19 cellular contexts compared by ENCODE assay signal in genomic region chr2:67777836-67778429, GRCh38.
DNase-seq lines count a peak whose midpoint lies in the region; ATAC-seq, FAIRE-seq and TF ChIP-seq lines count a peak whose summit lies in the region.
"Had no signal": no experiment of that assay in that cellular context is flagged by ENCODE, and none has a peak within 500 bp of the region (broad histone marks: within the 10 kb centered on the region; RNA-seq: fewer than 3 reads in every experiment).

No MANE protein-coding gene starts in this region.

- no peaks in the 10 kb centered on the region for H3K4me1 ChIP-seq in HepG2 (ENCODE audit: insufficient read depth, low read length)
- H3K4me1 ChIP-seq in right lobe of liver = no peaks in the 10 kb centered on the region
- no peaks in the 10 kb centered on the region for H3K4me1 ChIP-seq in kidney (ENCODE audit: control insufficient read depth in 1 of 2, insufficient read depth in 1 of 2, low read depth in 1 of 2, low read length in 2 of 2)
- no peaks in the 10 kb centered on the region for H3K4me1 ChIP-seq in lower lobe of right lung

- no peak for TF ChIP-seq RAD21 in HepG2 (CRISPR knock-in tag; IDR thresholded peaks at IDR 0.05)

- TF ChIP-seq CTCF in HepG2 (CRISPR knock-in tag; IDR thresholded peaks at IDR 0.05) = no peak
- no peak for TF ChIP-seq CTCF in right lobe of liver (IDR thresholded peaks at IDR 0.05)
- TF ChIP-seq CTCF in kidney (IDR thresholded peaks at IDR 0.05; ENCODE audit: borderline replicate concordance, extremely low read depth, insufficient read depth) = no peak
- TF ChIP-seq CTCF in lower lobe of right lung (IDR thresholded peaks at IDR 0.05) = no peak

- no peak overlapping the region for H3K4me3 ChIP-seq in HepG2 (replicated peaks in 1 of 3; ENCODE audit: insufficient read depth in 1 of 3, low read depth in 2 of 3, low read length in 3 of 3)
- H3K4me3 ChIP-seq in right lobe of liver = no peak overlapping the region
- no peak overlapping the region for H3K4me3 ChIP-seq in kidney (ENCODE audit: low read length in 2 of 2)
- H3K4me3 ChIP-seq in lower lobe of right lung = no peak overlapping the region

- FAIRE-seq in HepG2 (lab: Jason Lieb, UNC) = no peak
- peak; percentile 53 for FAIRE-seq in endometrium (lab: Jason Lieb, UNC)
- peak; percentile 39 for FAIRE-seq in kidney (lab: Jason Lieb, UNC)
- FAIRE-seq: A204.1, G401.6, GM12892, H54 had no signal

- DNase-seq in HepG2 (ENCODE audit: low spot score) (no peak), right lobe of liver (no peak), kidney (no peak), NCI-H446 treated with DMSO at 0.1 percent for 48 hours (lab: John Stamatoyannopoulos, UW) (no peak), lower lobe of right lung (no peak)
- DNase-seq: C1 segment of cervical spinal cord; Calu3; CD4-positive, alpha-beta memory T cell; COR-L47; DMS153; DND-41; GOT3; HCEC 1CT had no signal

- ATAC-seq in HepG2 = no peak
- ATAC-seq in right lobe of liver = no peak
- ATAC-seq in lower lobe of right lung = no peak

- TF ChIP-seq EP300 in HepG2 (IDR thresholded peaks at IDR 0.05; ENCODE audit: low read depth in 2 of 2, low read length in 2 of 2) (no peak), HepG2 (CRISPR knock-in tag; IDR thresholded peaks at IDR 0.05; ENCODE audit: borderline replicate concordance) (no peak)

- POLR2A ChIA-PET in HepG2 (lab: Yijun Ruan, JAX) = no interaction called here

- no peaks in the 10 kb centered on the region for H4K20me1 ChIP-seq in HepG2 (ENCODE audit: insufficient read depth, low read length)

- H3K27me3 ChIP-seq in HepG2 (ENCODE audit: control insufficient read depth in 1 of 2, insufficient read depth in 2 of 2, low read length in 2 of 2) = no peaks in the 10 kb centered on the region
- no peaks in the 10 kb centered on the region for H3K27me3 ChIP-seq in right lobe of liver
- H3K27me3 ChIP-seq in lower lobe of right lung (ENCODE audit: low read depth) = no peaks in the 10 kb centered on the region

- H3K27ac ChIP-seq in HepG2 (ENCODE audit: extremely low read length, insufficient read depth, low read length) (no peak overlapping the region), right lobe of liver (no peak overlapping the region), kidney (ENCODE audit: low read depth in 2 of 2, low read length in 2 of 2) (no peak overlapping the region), lower lobe of right lung (no peak overlapping the region)
- H3K27ac ChIP-seq: 22Rv1 had no signal

- H3K36me3 ChIP-seq in HepG2 (replicated peaks in 1 of 2; ENCODE audit: control insufficient read depth in 1 of 2, insufficient read depth in 2 of 2, low read length in 2 of 2) (no peaks in the 10 kb centered on the region), right lobe of liver (no peaks in the 10 kb centered on the region), kidney (ENCODE audit: control insufficient read depth in 1 of 2, insufficient read depth in 2 of 2, low read length in 2 of 2) (no peaks in the 10 kb centered on the region), lower lobe of right lung (no peaks in the 10 kb centered on the region)

- in situ Hi-C loops in HepG2 (cut with HindIII; ENCODE audit: extremely low pct_ligation_motif_present, low pct_unique_long_range_greater_than_20kb) = no loop called here

- H3K9me3 ChIP-seq in HepG2 (ENCODE audit: low read length) (no peaks in the 10 kb centered on the region), right lobe of liver (no peaks in the 10 kb centered on the region), kidney (ENCODE audit: control insufficient read depth in 1 of 2, low read length in 2 of 2) (no peaks in the 10 kb centered on the region), lower lobe of right lung (no peaks in the 10 kb centered on the region)

- 53% methylated on average over 1 of the region's 1 CpG for WGBS in HepG2 (ENCODE audit: low lambda C conversion rate)
- 100% methylated on average over 1 of the region's 1 CpG for WGBS in right lobe of liver (ENCODE audit: insufficient coverage, low coverage, low lambda C conversion rate, missing lambda C conversion rate)

- H3K9ac ChIP-seq in HepG2 (ENCODE audit: insufficient read depth, low read depth, low read length) (no peak overlapping the region), kidney (ENCODE audit: low read length in 2 of 2) (no peak overlapping the region)

- intact Hi-C loops in HepG2 (cut with micrococcal nuclease; ENCODE audit: unreplicated experiment) = no loop called here
- intact Hi-C loops in right lobe of liver (cut with DNase I) = no loop called here
- intact Hi-C loops in kidney (cut with DNase I) = no loop called here
- intact Hi-C loops in lower lobe of right lung (cut with DNase I) = no loop called here

- no peaks in the 10 kb centered on the region for H3K79me2 ChIP-seq in HepG2 (ENCODE audit: insufficient read depth, low read length)

- CTCF ChIA-PET in HepG2 (lab: Yijun Ruan, JAX; ENCODE audit: low intra/inter-chr PET ratio, low total read pairs) = no interaction called here

- no peak overlapping the region for H3K4me2 ChIP-seq in HepG2 (ENCODE audit: low read depth, low read length)

- BruUV-seq in HepG2 (replicated peaks; lab: Mats Ljungman, UMichigan) = no TSS peak

- H2AFZ ChIP-seq in HepG2 (ENCODE audit: low read length) = no peak overlapping the region

- TF ChIP-seq POLR2A in HepG2 (IDR thresholded peaks at IDR 0.05; ENCODE audit: insufficient read depth in 1 of 2, low read depth in 2 of 2, low read length in 2 of 2) (no peak), right lobe of liver (IDR thresholded peaks at IDR 0.05) (no peak)

TF ChIP-seq in HepG2, 621 proteins besides CTCF, POLR2A, EP300 and RAD21:
- TF ChIP-seq MAFK (conservative IDR thresholded peaks at IDR 0.05 in 1 of 2, IDR thresholded peaks at IDR 0.05 in 1 of 2; ENCODE audit: low read length in 2 of 2) (peak; percentile 1 to 52; a peak in 2 of 4 replicates), ZNF414 (CRISPR knock-in tag; IDR thresholded peaks at IDR 0.05) (no peak)
